Comparison of ENCODE assay signal across 1 cellular context in the genomic region with DNA sequence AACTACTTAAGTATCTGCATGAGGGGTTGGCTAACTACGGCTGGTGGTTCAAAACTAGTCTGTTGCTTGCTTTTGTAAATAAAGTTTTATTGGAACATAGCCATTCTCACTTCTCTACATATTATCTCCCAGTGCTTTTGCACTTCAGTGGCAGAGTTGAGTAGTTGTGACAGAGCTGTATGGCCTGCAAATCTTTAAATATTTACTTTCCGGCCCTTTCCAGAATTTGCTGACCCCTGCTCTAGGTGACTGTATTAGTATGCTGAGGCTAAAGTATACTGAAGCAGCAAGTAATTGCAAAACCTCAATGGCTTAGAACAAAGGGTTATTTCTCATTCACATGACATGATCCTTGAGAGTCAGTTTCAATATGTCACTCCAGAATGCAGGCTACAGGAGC.
TF ChIP-seq lines count a peak whose summit lies in the region.

No MANE protein-coding gene starts in this region.

TF ChIP-seq in HepG2, 621 proteins besides CTCF, POLR2A, EP300 and RAD21 (continued from another document and continues in another):
- TF ChIP-seq, protein P1, sequence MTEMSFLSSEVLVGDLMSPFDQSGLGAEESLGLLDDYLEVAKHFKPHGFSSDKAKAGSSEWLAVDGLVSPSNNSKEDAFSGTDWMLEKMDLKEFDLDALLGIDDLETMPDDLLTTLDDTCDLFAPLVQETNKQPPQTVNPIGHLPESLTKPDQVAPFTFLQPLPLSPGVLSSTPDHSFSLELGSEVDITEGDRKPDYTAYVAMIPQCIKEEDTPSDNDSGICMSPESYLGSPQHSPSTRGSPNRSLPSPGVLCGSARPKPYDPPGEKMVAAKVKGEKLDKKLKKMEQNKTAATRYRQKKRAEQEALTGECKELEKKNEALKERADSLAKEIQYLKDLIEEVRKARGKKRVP (CRISPR knock-in tag; IDR thresholded peaks at IDR 0.05) = peak in 1 of 2 experiments; percentile 56; a peak in 1 of 4 replicates
- TF ChIP-seq ZNF615 (CRISPR knock-in tag; IDR thresholded peaks at IDR 0.05; ENCODE audit: borderline replicate concordance) (no peak), ZNF598 (CRISPR knock-in tag; IDR thresholded peaks at IDR 0.05; ENCODE audit: borderline replicate concordance) (no peak), BCL6 (CRISPR knock-in tag; IDR thresholded peaks at IDR 0.05) (no peak), NR2F2 (IDR thresholded peaks at IDR 0.05; ENCODE audit: borderline replicate concordance, low read depth) (peak; percentile 75), MTF2 (CRISPR knock-in tag; IDR thresholded peaks at IDR 0.05; ENCODE audit: borderline replicate concordance) (no peak), MAFK (conservative IDR thresholded peaks at IDR 0.05 in 1 of 2, IDR thresholded peaks at IDR 0.05 in 1 of 2; ENCODE audit: low read length in 2 of 2) (peak in 1 of 2 experiments; percentile 22; a peak in 2 of 4 replicates), MATR3 (CRISPR knock-in tag; IDR thresholded peaks at IDR 0.05) (no peak), RARA (CRISPR knock-in tag; IDR thresholded peaks at IDR 0.05) (0 out of 2 replicates have a peak, but pooled peaks have one; percentile 28), SP140L (CRISPR knock-in tag; IDR thresholded peaks at IDR 0.05; ENCODE audit: borderline replicate concordance) (no peak), TCF7 (IDR thresholded peaks at IDR 0.05; ENCODE audit: low read depth) (0 out of 2 replicates have a peak, but pooled peaks have one; percentile 37), GATAD2A (CRISPR knock-in tag; IDR thresholded peaks at IDR 0.05) (peak; percentile 48), SOX5 (CRISPR knock-in tag; IDR thresholded peaks at IDR 0.05; ENCODE audit: borderline replicate concordance) (peak; percentile 69), ZMAT3 (CRISPR knock-in tag; conservative IDR thresholded peaks at IDR 0.05) (no peak), SOX13 (IDR thresholded peaks at IDR 0.05) (no peak), SOX13 (CRISPR knock-in tag; conservative IDR thresholded peaks at IDR 0.05 in 1 of 2, IDR thresholded peaks at IDR 0.05 in 1 of 2) (peak in 1 of 2 experiments; percentile 68; a peak in 2 of 4 replicates), CBFB (CRISPR knock-in tag; IDR thresholded peaks at IDR 0.05) (no peak), CCAR2 (optimal IDR thresholded peaks at IDR 0.05; ENCODE audit: low read depth, low read length) (no peak)
- TF ChIP-seq, protein P2, sequence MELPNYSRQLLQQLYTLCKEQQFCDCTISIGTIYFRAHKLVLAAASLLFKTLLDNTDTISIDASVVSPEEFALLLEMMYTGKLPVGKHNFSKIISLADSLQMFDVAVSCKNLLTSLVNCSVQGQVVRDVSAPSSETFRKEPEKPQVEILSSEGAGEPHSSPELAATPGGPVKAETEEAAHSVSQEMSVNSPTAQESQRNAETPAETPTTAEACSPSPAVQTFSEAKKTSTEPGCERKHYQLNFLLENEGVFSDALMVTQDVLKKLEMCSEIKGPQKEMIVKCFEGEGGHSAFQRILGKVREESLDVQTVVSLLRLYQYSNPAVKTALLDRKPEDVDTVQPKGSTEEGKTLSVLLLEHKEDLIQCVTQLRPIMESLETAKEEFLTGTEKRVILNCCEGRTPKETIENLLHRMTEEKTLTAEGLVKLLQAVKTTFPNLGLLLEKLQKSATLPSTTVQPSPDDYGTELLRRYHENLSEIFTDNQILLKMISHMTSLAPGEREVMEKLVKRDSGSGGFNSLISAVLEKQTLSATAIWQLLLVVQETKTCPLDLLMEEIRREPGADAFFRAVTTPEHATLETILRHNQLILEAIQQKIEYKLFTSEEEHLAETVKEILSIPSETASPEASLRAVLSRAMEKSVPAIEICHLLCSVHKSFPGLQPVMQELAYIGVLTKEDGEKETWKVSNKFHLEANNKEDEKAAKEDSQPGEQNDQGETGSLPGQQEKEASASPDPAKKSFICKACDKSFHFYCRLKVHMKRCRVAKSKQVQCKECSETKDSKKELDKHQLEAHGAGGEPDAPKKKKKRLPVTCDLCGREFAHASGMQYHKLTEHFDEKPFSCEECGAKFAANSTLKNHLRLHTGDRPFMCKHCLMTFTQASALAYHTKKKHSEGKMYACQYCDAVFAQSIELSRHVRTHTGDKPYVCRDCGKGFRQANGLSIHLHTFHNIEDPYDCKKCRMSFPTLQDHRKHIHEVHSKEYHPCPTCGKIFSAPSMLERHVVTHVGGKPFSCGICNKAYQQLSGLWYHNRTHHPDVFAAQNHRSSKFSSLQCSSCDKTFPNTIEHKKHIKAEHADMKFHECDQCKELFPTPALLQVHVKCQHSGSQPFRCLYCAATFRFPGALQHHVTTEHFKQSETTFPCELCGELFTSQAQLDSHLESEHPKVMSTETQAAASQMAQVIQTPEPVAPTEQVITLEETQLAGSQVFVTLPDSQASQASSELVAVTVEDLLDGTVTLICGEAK (IDR thresholded peaks at IDR 0.05) = peak; percentile 63
- TF ChIP-seq, protein P2 (CRISPR knock-in tag; IDR thresholded peaks at IDR 0.05) = peak; percentile 98
- TF ChIP-seq, protein P3, sequence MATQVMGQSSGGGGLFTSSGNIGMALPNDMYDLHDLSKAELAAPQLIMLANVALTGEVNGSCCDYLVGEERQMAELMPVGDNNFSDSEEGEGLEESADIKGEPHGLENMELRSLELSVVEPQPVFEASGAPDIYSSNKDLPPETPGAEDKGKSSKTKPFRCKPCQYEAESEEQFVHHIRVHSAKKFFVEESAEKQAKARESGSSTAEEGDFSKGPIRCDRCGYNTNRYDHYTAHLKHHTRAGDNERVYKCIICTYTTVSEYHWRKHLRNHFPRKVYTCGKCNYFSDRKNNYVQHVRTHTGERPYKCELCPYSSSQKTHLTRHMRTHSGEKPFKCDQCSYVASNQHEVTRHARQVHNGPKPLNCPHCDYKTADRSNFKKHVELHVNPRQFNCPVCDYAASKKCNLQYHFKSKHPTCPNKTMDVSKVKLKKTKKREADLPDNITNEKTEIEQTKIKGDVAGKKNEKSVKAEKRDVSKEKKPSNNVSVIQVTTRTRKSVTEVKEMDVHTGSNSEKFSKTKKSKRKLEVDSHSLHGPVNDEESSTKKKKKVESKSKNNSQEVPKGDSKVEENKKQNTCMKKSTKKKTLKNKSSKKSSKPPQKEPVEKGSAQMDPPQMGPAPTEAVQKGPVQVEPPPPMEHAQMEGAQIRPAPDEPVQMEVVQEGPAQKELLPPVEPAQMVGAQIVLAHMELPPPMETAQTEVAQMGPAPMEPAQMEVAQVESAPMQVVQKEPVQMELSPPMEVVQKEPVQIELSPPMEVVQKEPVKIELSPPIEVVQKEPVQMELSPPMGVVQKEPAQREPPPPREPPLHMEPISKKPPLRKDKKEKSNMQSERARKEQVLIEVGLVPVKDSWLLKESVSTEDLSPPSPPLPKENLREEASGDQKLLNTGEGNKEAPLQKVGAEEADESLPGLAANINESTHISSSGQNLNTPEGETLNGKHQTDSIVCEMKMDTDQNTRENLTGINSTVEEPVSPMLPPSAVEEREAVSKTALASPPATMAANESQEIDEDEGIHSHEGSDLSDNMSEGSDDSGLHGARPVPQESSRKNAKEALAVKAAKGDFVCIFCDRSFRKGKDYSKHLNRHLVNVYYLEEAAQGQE (IDR thresholded peaks at IDR 0.05; ENCODE audit: borderline replicate concordance in 1 of 2, low read depth in 1 of 2, low read length in 2 of 2) = peak in 1 of 2 experiments; percentile 42; a peak in 1 of 4 replicates
- TF ChIP-seq, protein P4, sequence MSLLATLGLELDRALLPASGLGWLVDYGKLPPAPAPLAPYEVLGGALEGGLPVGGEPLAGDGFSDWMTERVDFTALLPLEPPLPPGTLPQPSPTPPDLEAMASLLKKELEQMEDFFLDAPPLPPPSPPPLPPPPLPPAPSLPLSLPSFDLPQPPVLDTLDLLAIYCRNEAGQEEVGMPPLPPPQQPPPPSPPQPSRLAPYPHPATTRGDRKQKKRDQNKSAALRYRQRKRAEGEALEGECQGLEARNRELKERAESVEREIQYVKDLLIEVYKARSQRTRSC (CRISPR knock-in tag; IDR thresholded peaks at IDR 0.05; ENCODE audit: low read depth) = no peak
- TF ChIP-seq, protein P5, sequence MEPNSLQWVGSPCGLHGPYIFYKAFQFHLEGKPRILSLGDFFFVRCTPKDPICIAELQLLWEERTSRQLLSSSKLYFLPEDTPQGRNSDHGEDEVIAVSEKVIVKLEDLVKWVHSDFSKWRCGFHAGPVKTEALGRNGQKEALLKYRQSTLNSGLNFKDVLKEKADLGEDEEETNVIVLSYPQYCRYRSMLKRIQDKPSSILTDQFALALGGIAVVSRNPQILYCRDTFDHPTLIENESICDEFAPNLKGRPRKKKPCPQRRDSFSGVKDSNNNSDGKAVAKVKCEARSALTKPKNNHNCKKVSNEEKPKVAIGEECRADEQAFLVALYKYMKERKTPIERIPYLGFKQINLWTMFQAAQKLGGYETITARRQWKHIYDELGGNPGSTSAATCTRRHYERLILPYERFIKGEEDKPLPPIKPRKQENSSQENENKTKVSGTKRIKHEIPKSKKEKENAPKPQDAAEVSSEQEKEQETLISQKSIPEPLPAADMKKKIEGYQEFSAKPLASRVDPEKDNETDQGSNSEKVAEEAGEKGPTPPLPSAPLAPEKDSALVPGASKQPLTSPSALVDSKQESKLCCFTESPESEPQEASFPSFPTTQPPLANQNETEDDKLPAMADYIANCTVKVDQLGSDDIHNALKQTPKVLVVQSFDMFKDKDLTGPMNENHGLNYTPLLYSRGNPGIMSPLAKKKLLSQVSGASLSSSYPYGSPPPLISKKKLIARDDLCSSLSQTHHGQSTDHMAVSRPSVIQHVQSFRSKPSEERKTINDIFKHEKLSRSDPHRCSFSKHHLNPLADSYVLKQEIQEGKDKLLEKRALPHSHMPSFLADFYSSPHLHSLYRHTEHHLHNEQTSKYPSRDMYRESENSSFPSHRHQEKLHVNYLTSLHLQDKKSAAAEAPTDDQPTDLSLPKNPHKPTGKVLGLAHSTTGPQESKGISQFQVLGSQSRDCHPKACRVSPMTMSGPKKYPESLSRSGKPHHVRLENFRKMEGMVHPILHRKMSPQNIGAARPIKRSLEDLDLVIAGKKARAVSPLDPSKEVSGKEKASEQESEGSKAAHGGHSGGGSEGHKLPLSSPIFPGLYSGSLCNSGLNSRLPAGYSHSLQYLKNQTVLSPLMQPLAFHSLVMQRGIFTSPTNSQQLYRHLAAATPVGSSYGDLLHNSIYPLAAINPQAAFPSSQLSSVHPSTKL (CRISPR knock-in tag; IDR thresholded peaks at IDR 0.05) = peak; percentile 55
- TF ChIP-seq, protein P6, sequence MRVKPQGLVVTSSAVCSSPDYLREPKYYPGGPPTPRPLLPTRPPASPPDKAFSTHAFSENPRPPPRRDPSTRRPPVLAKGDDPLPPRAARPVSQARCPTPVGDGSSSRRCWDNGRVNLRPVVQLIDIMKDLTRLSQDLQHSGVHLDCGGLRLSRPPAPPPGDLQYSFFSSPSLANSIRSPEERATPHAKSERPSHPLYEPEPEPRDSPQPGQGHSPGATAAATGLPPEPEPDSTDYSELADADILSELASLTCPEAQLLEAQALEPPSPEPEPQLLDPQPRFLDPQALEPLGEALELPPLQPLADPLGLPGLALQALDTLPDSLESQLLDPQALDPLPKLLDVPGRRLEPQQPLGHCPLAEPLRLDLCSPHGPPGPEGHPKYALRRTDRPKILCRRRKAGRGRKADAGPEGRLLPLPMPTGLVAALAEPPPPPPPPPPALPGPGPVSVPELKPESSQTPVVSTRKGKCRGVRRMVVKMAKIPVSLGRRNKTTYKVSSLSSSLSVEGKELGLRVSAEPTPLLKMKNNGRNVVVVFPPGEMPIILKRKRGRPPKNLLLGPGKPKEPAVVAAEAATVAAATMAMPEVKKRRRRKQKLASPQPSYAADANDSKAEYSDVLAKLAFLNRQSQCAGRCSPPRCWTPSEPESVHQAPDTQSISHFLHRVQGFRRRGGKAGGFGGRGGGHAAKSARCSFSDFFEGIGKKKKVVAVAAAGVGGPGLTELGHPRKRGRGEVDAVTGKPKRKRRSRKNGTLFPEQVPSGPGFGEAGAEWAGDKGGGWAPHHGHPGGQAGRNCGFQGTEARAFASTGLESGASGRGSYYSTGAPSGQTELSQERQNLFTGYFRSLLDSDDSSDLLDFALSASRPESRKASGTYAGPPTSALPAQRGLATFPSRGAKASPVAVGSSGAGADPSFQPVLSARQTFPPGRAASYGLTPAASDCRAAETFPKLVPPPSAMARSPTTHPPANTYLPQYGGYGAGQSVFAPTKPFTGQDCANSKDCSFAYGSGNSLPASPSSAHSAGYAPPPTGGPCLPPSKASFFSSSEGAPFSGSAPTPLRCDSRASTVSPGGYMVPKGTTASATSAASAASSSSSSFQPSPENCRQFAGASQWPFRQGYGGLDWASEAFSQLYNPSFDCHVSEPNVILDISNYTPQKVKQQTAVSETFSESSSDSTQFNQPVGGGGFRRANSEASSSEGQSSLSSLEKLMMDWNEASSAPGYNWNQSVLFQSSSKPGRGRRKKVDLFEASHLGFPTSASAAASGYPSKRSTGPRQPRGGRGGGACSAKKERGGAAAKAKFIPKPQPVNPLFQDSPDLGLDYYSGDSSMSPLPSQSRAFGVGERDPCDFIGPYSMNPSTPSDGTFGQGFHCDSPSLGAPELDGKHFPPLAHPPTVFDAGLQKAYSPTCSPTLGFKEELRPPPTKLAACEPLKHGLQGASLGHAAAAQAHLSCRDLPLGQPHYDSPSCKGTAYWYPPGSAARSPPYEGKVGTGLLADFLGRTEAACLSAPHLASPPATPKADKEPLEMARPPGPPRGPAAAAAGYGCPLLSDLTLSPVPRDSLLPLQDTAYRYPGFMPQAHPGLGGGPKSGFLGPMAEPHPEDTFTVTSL (CRISPR knock-in tag; IDR thresholded peaks at IDR 0.05; ENCODE audit: borderline replicate concordance) = no peak
- TF ChIP-seq, protein P7, sequence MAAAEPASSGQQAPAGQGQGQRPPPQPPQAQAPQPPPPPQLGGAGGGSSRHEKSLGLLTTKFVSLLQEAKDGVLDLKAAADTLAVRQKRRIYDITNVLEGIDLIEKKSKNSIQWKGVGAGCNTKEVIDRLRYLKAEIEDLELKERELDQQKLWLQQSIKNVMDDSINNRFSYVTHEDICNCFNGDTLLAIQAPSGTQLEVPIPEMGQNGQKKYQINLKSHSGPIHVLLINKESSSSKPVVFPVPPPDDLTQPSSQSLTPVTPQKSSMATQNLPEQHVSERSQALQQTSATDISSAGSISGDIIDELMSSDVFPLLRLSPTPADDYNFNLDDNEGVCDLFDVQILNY (CRISPR knock-in tag; conservative IDR thresholded peaks at IDR 0.05) = no peak
